ENCODE assay signal across 8 cellular contexts in genomic region chr1:206803221-206803730, GRCh38. TPM values are rescaled to one million over a fixed set of nuclear protein-coding genes. Genes with fewer than 3 reads are reported as not detected.
DNase-seq lines count a peak whose midpoint lies in the region; ATAC-seq and TF ChIP-seq lines count a peak whose summit lies in the region.

No MANE protein-coding gene starts in this region.

- H3K9me3 Mint-ChIP-seq in activated T-helper 17 cell treated with anti-CD3 and anti-CD28 coated beads, Interleukin-2, amount 50 U/mL, for 72 hours = no peaks in the 10 kb centered on the region

- peaks cover 57% of the 10 kb centered on the region for H3K4me1 Mint-ChIP-seq in activated T-helper 17 cell treated with anti-CD3 and anti-CD28 coated beads, Interleukin-2, amount 50 U/mL, for 72 hours

- H3K27ac ChIP-seq in mammary epithelial cell (ENCODE audit: insufficient read depth, low read depth, low read length) = no peak overlapping the region

- H3K4me2 ChIP-seq in mammary epithelial cell (ENCODE audit: insufficient read depth, low read depth, low read length) = no peak overlapping the region

- BruUV-seq in mammary epithelial cell (replicated peaks; lab: Mats Ljungman, UMichigan) = no TSS peak

- no peaks in the 10 kb centered on the region for H3K79me2 ChIP-seq in mammary epithelial cell (ENCODE audit: insufficient read depth, low read length)

- H3K4me3 Mint-ChIP-seq in activated T-helper 17 cell treated with anti-CD3 and anti-CD28 coated beads, Interleukin-2, amount 50 U/mL, for 72 hours = peak overlapping the region; percentile 40

- peak; percentile 98 for ATAC-seq in GM21423 (IDR thresholded peaks at IDR 0.05; ENCODE audit: unreplicated experiment)
- ATAC-seq in activated T-helper 17 cell treated with anti-CD3 and anti-CD28 coated beads, Interleukin-2, amount 50 U/mL, for 72 hours (replicated peaks) = peak; percentile 92

- CTCF ChIA-PET in mammary epithelial cell (lab: Charles Lee; ENCODE audit: low non-redundant PET) = no interaction called here

- WGBS in mammary epithelial cell (ENCODE audit: low coverage, missing lambda C conversion rate) = 95% methylated on average over 8 of the region's 8 CpGs

- peaks cover 6% of the 10 kb centered on the region for H3K36me3 Mint-ChIP-seq in activated T-helper 17 cell treated with anti-CD3 and anti-CD28 coated beads, Interleukin-2, amount 50 U/mL, for 72 hours (ENCODE audit: low read depth)

- H3K4me3 ChIP-seq in BE2C (ENCODE audit: low read depth, low read length) = no peak overlapping the region
- no peak overlapping the region for H3K4me3 ChIP-seq in Jurkat, Clone E6-1 (ENCODE audit: low read length)
- H3K4me3 ChIP-seq in mammary epithelial cell (replicated peaks in 1 of 3; ENCODE audit: insufficient read depth in 1 of 3, low read depth in 2 of 3, low read length in 3 of 3) = no peak overlapping the region

- DNase-seq in BE2C (peak; percentile 69), glomerular visceral epithelial cell (ENCODE audit: extremely low spot score) (no peak), mammary epithelial cell (no peak), NCI-H2107 treated with DMSO at 0.1 percent for 48 hours (lab: John Stamatoyannopoulos, UW; ENCODE audit: unreplicated experiment) (no peak)
- DNase-seq in Jurkat, Clone E6-1 (ENCODE audit: low read depth, low spot score) = peak; percentile 95
- DNase-seq in stimulated activated CD8-positive, alpha-beta memory T cell treated with anti-CD3 and anti-CD28 coated beads, Interleukin-12 subunit alpha, Interleukin-12 subunit beta, amount 100 ng/mL, for 1 hour (ENCODE audit: low read depth) = peak; percentile 50

- no peaks in the 10 kb centered on the region for H3K36me3 ChIP-seq in BE2C
- no peaks in the 10 kb centered on the region for H3K36me3 ChIP-seq in mammary epithelial cell (ENCODE audit: insufficient read depth, low read length)

- in situ Hi-C loops in mammary epithelial cell (cut with MboI; ENCODE audit: low sequenced_read_pairs in 2 of 2) = loop anchor here in 1 of 2 donors (10.0 kb wide), 1 partner anchor 172 kb away; the partner anchor contains the start of gene FCAMR

- no peak overlapping the region for H2AFZ ChIP-seq in mammary epithelial cell (ENCODE audit: low read depth, low read length)

- dilution Hi-C loops in mammary epithelial cell (cut with HindIII; ENCODE audit: low sequenced_read_pairs) = loop anchor here (5.0 kb wide), 1 partner anchor 39 kb away; no protein-coding TSS in a partner anchor

- TF ChIP-seq CTCF in BE2C (IDR thresholded peaks at IDR 0.05; ENCODE audit: low read depth, low read length) = no peak
- TF ChIP-seq CTCF in mammary epithelial cell (conservative IDR thresholded peaks at IDR 0.05 in 1 of 2, IDR thresholded peaks at IDR 0.05 in 1 of 2; ENCODE audit: extremely low read depth in 1 of 2, insufficient read depth in 1 of 2, low read depth in 1 of 2, low read length in 2 of 2) = no peak

- intact Hi-C loops in mammary epithelial cell (cut with micrococcal nuclease) = loop anchor here (5.0 kb wide), 1 partner anchor 56 kb away; no protein-coding TSS in a partner anchor

- peak overlapping the region; percentile 87 for H3K27ac Mint-ChIP-seq in activated T-helper 17 cell treated with anti-CD3 and anti-CD28 coated beads, Interleukin-2, amount 50 U/mL, for 72 hours

- no peaks in the 10 kb centered on the region for H4K20me1 ChIP-seq in mammary epithelial cell (ENCODE audit: insufficient read depth, low read length)

- peaks cover 32% of the 10 kb centered on the region for H3K4me1 ChIP-seq in BE2C
- peaks cover 14% of the 10 kb centered on the region for H3K4me1 ChIP-seq in mammary epithelial cell (ENCODE audit: insufficient read depth, low read length)

- H3K9me3 ChIP-seq in BE2C = no peaks in the 10 kb centered on the region
- H3K9me3 ChIP-seq in mammary epithelial cell (replicated peaks; ENCODE audit: insufficient read depth, low read length) = no peaks in the 10 kb centered on the region

- H3K27me3 Mint-ChIP-seq in activated T-helper 17 cell treated with anti-CD3 and anti-CD28 coated beads, Interleukin-2, amount 50 U/mL, for 72 hours = no peaks in the 10 kb centered on the region

- H3K27me3 ChIP-seq in BE2C = no peaks in the 10 kb centered on the region
- H3K27me3 ChIP-seq in mammary epithelial cell (ENCODE audit: insufficient read depth, low read length) = no peaks in the 10 kb centered on the region

- no peak overlapping the region for H3K9ac ChIP-seq in mammary epithelial cell (ENCODE audit: insufficient read depth, low read length)

RNA-seq across cellular contexts. Expression of gene IL10, which starts 31.0 kb away (rescaled TPM):
- polyA plus RNA-seq in BE2C (2012; ENCODE audit: insufficient read depth, insufficient read length, low read depth) = not detected
- polyA plus RNA-seq in Jurkat, Clone E6-1 (2012; ENCODE audit: insufficient read depth, insufficient read length) = 0.59 TPM
- total RNA-seq in activated T-helper 17 cell treated with anti-CD3 and anti-CD28 coated beads, Interleukin-2, amount 50 U/mL, for 72 hours = 1 to 10 TPM; 1.8 to 3.2 TPM
- not detected for total RNA-seq in mammary epithelial cell
- not detected for polyA plus RNA-seq in mammary epithelial cell
- polyA minus RNA-seq in mammary epithelial cell = not detected

RNA-seq across cellular contexts. Expression of gene IL19, which starts 32.7 kb away (rescaled TPM):
- not detected for polyA plus RNA-seq in BE2C (2012; ENCODE audit: insufficient read depth, insufficient read length, low read depth)
- not detected for polyA plus RNA-seq in Jurkat, Clone E6-1 (2012; ENCODE audit: insufficient read depth, insufficient read length)
- not detected for total RNA-seq in activated T-helper 17 cell treated with anti-CD3 and anti-CD28 coated beads, Interleukin-2, amount 50 U/mL, for 72 hours
- total RNA-seq in mammary epithelial cell = not detected
- not detected for polyA plus RNA-seq in mammary epithelial cell
- not detected for polyA minus RNA-seq in mammary epithelial cell

Comparison
In these comparisons a context has a peak if more than half of its experiments do, and no peak if none do; other contexts are left out.
1. DNase-seq: peak in BE2C (single experiment), Jurkat, Clone E6-1 (single experiment) and stimulated activated CD8-positive, alpha-beta memory T cell treated with anti-CD3 and anti-CD28 coated beads, Interleukin-12 subunit alpha, Interleukin-12 subunit beta, amount 100 ng/mL, for 1 hour (single experiment); none in glomerular visceral epithelial cell (single experiment), mammary epithelial cell (single experiment) and NCI-H2107 treated with DMSO at 0.1 percent for 48 hours (single experiment).